ENCODE assay signal across 2 cellular contexts in genomic region chr6:17556014-17556413, GRCh38.
TF ChIP-seq lines count a peak whose summit lies in the region.

No MANE protein-coding gene starts in this region.

TF ChIP-seq in IMR-90, 13 proteins besides CTCF, POLR2A, EP300 and RAD21 (continued from another document):
- TF ChIP-seq CHD1 (IDR thresholded peaks at IDR 0.05; ENCODE audit: low read depth, low read length) = no peak
- no peak for TF ChIP-seq MAZ (IDR thresholded peaks at IDR 0.05; ENCODE audit: borderline replicate concordance, low read depth, low read length)
- no peak for TF ChIP-seq MAFK (IDR thresholded peaks at IDR 0.05; ENCODE audit: low read depth, low read length)
- no peak for TF ChIP-seq RFX5 (IDR thresholded peaks at IDR 0.05; ENCODE audit: low read depth, low read length)
- no peak for TF ChIP-seq NFE2L2 (IDR thresholded peaks at IDR 0.05; ENCODE audit: low read depth, low read length)
- TF ChIP-seq, protein P1, sequence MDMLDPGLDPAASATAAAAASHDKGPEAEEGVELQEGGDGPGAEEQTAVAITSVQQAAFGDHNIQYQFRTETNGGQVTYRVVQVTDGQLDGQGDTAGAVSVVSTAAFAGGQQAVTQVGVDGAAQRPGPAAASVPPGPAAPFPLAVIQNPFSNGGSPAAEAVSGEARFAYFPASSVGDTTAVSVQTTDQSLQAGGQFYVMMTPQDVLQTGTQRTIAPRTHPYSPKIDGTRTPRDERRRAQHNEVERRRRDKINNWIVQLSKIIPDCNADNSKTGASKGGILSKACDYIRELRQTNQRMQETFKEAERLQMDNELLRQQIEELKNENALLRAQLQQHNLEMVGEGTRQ (IDR thresholded peaks at IDR 0.05; ENCODE audit: low read depth, low read length) = no peak
- TF ChIP-seq, protein P2, sequence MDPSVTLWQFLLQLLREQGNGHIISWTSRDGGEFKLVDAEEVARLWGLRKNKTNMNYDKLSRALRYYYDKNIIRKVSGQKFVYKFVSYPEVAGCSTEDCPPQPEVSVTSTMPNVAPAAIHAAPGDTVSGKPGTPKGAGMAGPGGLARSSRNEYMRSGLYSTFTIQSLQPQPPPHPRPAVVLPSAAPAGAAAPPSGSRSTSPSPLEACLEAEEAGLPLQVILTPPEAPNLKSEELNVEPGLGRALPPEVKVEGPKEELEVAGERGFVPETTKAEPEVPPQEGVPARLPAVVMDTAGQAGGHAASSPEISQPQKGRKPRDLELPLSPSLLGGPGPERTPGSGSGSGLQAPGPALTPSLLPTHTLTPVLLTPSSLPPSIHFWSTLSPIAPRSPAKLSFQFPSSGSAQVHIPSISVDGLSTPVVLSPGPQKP (IDR thresholded peaks at IDR 0.05; ENCODE audit: borderline replicate concordance, low read depth, low read length) = no peak

TF ChIP-seq in endothelial cell of umbilical vein, 7 proteins besides CTCF, POLR2A, EP300 and RAD21 (continued from another document):
- TF ChIP-seq, protein P3, sequence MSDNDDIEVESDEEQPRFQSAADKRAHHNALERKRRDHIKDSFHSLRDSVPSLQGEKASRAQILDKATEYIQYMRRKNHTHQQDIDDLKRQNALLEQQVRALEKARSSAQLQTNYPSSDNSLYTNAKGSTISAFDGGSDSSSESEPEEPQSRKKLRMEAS (IDR thresholded peaks at IDR 0.05; ENCODE audit: insufficient read depth, insufficient read length) = no peak
TF ChIP-seq in endothelial cell of umbilical vein: peak in this region for 0.
